1 cellular context compared by ENCODE assay signal in the genomic region with DNA sequence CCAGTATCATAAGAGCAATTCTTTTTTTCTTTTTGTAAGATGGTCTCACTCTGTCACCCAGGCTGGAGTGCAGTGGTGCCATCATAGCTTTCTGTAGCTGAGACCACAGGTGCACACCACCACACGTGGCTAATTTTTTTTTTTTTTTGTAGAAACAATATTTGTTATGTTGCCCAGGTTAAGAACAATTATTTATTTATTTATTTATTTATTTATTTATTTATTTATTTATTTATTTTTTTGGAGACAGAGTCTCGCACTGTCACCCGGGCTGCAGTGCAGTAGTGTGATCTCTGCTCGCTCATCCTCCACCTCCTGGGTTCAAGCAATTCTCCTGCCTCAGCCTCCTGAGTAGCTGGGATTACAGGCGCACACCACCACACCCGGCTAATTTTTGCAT. TPM values are rescaled to one million over a fixed set of nuclear protein-coding genes. Genes with fewer than 3 reads are reported as not detected.
"Had no signal": no experiment of that assay in that cellular context is flagged by ENCODE, and none has a peak within 500 bp of the region (broad histone marks: within the 10 kb centered on the region; RNA-seq: fewer than 3 reads in every experiment).

No MANE protein-coding gene starts in this region.

RNA-seq across cellular contexts. Expression of a gene that starts 38.8 kb away (rescaled TPM):
- total RNA-seq: ascending aorta had no signal
